1 cellular context compared by ENCODE assay signal in the genomic region with DNA sequence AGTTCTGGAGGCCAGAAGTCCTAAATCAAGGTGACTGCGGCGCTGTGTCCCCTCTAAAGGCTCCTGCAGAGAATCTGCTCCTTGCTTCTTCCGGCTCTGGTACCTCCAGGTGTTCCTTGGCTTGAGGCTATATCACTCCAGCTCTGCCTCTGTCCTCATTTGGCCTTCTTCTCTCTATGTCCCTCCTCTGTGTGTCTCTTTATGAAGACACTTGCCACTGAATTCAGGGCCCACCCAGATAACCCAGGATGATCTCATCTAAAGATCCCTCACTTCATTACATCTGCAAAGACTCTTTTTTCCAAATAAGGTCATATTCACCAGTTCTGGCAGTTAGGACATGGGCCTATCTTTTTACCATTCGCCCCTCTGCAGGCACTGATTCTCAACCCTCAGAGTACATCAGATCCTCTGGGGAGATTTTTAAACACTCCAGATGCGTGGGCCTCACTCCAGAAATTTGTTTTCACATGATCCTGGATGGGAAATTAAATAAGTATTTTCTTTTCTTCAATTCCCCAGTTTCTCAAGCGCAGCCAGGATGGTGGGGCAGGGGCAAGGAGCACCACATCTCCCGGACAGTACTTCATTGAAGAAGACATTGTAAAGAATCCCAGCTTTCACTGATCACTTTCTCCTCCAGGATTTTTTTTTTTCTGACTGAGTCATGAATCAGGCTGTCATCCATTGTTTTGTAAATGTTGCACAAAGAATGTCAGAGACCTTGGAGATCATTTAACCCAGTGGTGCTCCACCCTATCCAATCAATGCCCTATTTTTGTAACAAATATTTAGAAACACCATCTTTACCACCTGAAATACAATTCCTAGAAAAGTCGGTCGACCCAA.
TF ChIP-seq lines count a peak whose summit lies in the region.

No MANE protein-coding gene starts in this region.

TF ChIP-seq in GM23338, 12 proteins besides CTCF, POLR2A, EP300 and RAD21:
- TF ChIP-seq, protein P1, sequence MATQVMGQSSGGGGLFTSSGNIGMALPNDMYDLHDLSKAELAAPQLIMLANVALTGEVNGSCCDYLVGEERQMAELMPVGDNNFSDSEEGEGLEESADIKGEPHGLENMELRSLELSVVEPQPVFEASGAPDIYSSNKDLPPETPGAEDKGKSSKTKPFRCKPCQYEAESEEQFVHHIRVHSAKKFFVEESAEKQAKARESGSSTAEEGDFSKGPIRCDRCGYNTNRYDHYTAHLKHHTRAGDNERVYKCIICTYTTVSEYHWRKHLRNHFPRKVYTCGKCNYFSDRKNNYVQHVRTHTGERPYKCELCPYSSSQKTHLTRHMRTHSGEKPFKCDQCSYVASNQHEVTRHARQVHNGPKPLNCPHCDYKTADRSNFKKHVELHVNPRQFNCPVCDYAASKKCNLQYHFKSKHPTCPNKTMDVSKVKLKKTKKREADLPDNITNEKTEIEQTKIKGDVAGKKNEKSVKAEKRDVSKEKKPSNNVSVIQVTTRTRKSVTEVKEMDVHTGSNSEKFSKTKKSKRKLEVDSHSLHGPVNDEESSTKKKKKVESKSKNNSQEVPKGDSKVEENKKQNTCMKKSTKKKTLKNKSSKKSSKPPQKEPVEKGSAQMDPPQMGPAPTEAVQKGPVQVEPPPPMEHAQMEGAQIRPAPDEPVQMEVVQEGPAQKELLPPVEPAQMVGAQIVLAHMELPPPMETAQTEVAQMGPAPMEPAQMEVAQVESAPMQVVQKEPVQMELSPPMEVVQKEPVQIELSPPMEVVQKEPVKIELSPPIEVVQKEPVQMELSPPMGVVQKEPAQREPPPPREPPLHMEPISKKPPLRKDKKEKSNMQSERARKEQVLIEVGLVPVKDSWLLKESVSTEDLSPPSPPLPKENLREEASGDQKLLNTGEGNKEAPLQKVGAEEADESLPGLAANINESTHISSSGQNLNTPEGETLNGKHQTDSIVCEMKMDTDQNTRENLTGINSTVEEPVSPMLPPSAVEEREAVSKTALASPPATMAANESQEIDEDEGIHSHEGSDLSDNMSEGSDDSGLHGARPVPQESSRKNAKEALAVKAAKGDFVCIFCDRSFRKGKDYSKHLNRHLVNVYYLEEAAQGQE (IDR thresholded peaks at IDR 0.05; ENCODE audit: unreplicated experiment), result no peak
- TF ChIP-seq EZH2 (IDR thresholded peaks at IDR 0.05; ENCODE audit: low read depth, unreplicated experiment) (no peak), POLR2AphosphoS5 (IDR thresholded peaks at IDR 0.05; ENCODE audit: low read depth) (no peak), NANOG (IDR thresholded peaks at IDR 0.05; ENCODE audit: borderline replicate concordance) (no peak), ZNF331 (CRISPR knock-in tag; IDR thresholded peaks at IDR 0.05; ENCODE audit: low read depth) (no peak), CREB1 (CRISPR knock-in tag; IDR thresholded peaks at IDR 0.05; ENCODE audit: low read depth) (no peak), STAT1 (IDR thresholded peaks at IDR 0.05; ENCODE audit: unreplicated experiment) (no peak)
